14 cellular contexts compared by ENCODE assay signal in genomic region chr7:121273467-121274167, GRCh38.
DNase-seq lines count a peak whose midpoint lies in the region; ATAC-seq and TF ChIP-seq lines count a peak whose summit lies in the region.
"Had no signal": no experiment of that assay in that cellular context is flagged by ENCODE, and none has a peak within 500 bp of the region (broad histone marks: within the 10 kb centered on the region; RNA-seq: fewer than 3 reads in every experiment).

No MANE protein-coding gene starts in this region.

- H3K4me3 ChIP-seq in OCI-LY1 (ENCODE audit: low read depth, low read length, poor library complexity, severe bottlenecking), result no peak overlapping the region

- no peaks in the 10 kb centered on the region for H3K9me2 ChIP-seq in OCI-LY1 (ENCODE audit: low read depth, low read length)

- H3K9me3 ChIP-seq in OCI-LY1 (ENCODE audit: low read length), result no peaks in the 10 kb centered on the region

- no peak for TF ChIP-seq CTCF in OCI-LY1 (IDR thresholded peaks at IDR 0.05; ENCODE audit: low read length)

- H4K20me1 ChIP-seq in OCI-LY1 (ENCODE audit: insufficient read depth, low read length), result no peaks in the 10 kb centered on the region

- no peaks in the 10 kb centered on the region for H3K9me3 Mint-ChIP-seq in memory B cell

- no peaks in the 10 kb centered on the region for H3K27me3 Mint-ChIP-seq in memory B cell

- no peaks in the 10 kb centered on the region for H3F3A ChIP-seq in OCI-LY1 (ENCODE audit: insufficient read depth, low read length)

- ATAC-seq in GM18867 (IDR thresholded peaks at IDR 0.05; ENCODE audit: unreplicated experiment), result peak; percentile 50
- ATAC-seq in HG02798 (IDR thresholded peaks at IDR 0.05; ENCODE audit: poor library complexity, unreplicated experiment), result peak; percentile 43
- ATAC-seq in memory B cell (ENCODE audit: low read depth), result peak; percentile 37
- no peak for ATAC-seq in GM21360 (IDR thresholded peaks at IDR 0.05; ENCODE audit: unreplicated experiment)
- ATAC-seq: activated CD8-positive, alpha-beta memory T cell treated with anti-CD3 and anti-CD28 coated beads, Interleukin-2, amount 10 ng/mL, durations not matched to agents 7 days and 5 days had no signal

- no peaks in the 10 kb centered on the region for H3K27me3 ChIP-seq in OCI-LY1 (ENCODE audit: insufficient read depth, low read length)

- H3K4me1 ChIP-seq in OCI-LY1 (ENCODE audit: insufficient read depth, low read length, severe bottlenecking), result peaks cover 25% of the 10 kb centered on the region

- peak overlapping the region; percentile 4; the same call in 1 of the 2 replicates for H3K4me2 ChIP-seq in OCI-LY1 (ENCODE audit: low read length)

- H3K36me3 Mint-ChIP-seq in memory B cell, result peaks cover 45% of the 10 kb centered on the region

- intact Hi-C loops in posterior cingulate gyrus (cut with DNase I), result no loop called here

- no peak overlapping the region for H3K4me3 Mint-ChIP-seq in memory B cell
- H3K4me3 Mint-ChIP-seq: activated CD8-positive, alpha-beta memory T cell treated with anti-CD3 and anti-CD28 coated beads, Interleukin-2, amount 10 ng/mL, durations not matched to agents 7 days and 5 days had no signal

- no peaks in the 10 kb centered on the region for H3K79me2 ChIP-seq in OCI-LY1 (ENCODE audit: insufficient read depth, low read length)

- peaks cover 26% of the 10 kb centered on the region for H3K4me1 Mint-ChIP-seq in memory B cell

- peaks cover 9% of the 10 kb centered on the region; the same call in 1 of the 2 replicates for H3K36me3 ChIP-seq in OCI-LY1 (ENCODE audit: insufficient read depth, low read length)

- no peak overlapping the region for H3K27ac Mint-ChIP-seq in memory B cell
- H3K27ac Mint-ChIP-seq: activated CD8-positive, alpha-beta memory T cell treated with anti-CD3 and anti-CD28 coated beads, Interleukin-2, amount 10 ng/mL, durations not matched to agents 7 days and 5 days had no signal

- no peak for DNase-seq in memory B cell (ENCODE audit: low spot score in 2 of 2)
- no peak for DNase-seq in activated CD8-positive, alpha-beta memory T cell treated with anti-CD3 and anti-CD28 coated beads, Interleukin-2, amount 50 U/mL, for 4 hours
- no peak for DNase-seq in posterior cingulate gyrus
- DNase-seq in GF-D8 (lab: John Stamatoyannopoulos, UW), result no peak
- DNase-seq: activated CD8-positive, alpha-beta memory T cell treated with anti-CD3 and anti-CD28 coated beads, Interleukin-2, amount 10 ng/mL, durations not matched to agents 7 days and 5 days; activated naive CD4-positive, alpha-beta T cell treated with Interleukin-2 at 50 U/mL for 16 hours; kidney glomerular epithelial cell; NCI-H1105; NCI-H345; stimulated activated CD4-positive, alpha-beta T cell treated with anti-CD3 and anti-CD28 coated beads, Interleukin-1b, Interleukin-23, amount 100 ng/mL, for 48 hours had no signal

- H3K27ac ChIP-seq in OCI-LY1 (ENCODE audit: low read depth, low read length, poor library complexity, severe bottlenecking), result peak overlapping the region; percentile 40

- H2AFZ ChIP-seq in OCI-LY1 (ENCODE audit: low read length), result peak overlapping the region; percentile 0

- H3K9ac ChIP-seq in OCI-LY1 (ENCODE audit: low read length), result 0 out of 2 replicates have a peak overlapping the region, but pooled peaks have one; percentile 18
